In the genomic region with DNA sequence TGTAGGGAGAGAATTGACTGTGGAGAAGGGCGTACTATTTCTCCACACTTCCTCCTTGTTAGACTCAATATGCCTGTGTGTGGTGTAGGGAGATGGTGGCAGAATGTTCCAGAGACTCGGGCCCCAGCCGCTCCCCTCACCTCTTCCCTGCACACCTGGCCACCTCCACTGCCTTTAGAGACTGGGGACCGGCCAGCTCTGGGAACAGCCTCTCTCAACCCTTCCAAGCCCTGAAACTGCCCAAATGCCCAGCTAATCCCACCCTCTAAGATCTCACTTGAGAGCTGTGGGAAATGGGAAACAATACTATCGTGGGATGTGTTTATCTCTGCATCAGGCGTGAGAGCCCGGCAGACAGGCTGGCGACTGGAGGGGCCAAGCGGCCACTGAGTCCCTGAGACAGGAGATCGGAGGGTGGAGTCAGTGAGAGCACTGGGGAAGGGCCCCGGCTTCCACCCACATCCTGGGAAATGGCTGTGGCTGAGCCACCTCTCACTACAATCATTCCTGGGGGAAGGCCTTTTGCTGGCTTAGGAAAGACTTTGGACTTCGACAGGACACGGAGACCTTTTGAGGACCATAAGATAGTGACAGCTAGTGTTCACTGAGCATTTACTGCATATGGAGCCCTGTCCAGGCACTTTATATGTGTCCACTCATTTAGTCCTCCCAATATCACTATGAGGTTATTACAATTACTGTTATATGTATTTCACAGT, we compare ENCODE assay signal across 20 cellular contexts. TPM values are rescaled to one million over a fixed set of nuclear protein-coding genes. Genes with fewer than 3 reads are reported as not detected.
DNase-seq lines count a peak whose midpoint lies in the region; ATAC-seq and TF ChIP-seq lines count a peak whose summit lies in the region.
"Had no signal": no experiment of that assay in that cellular context is flagged by ENCODE, and none has a peak within 500 bp of the region (broad histone marks: within the 10 kb centered on the region; RNA-seq: fewer than 3 reads in every experiment).

No MANE protein-coding gene starts in this region.

- H3K9me3 Mint-ChIP-seq in nephron = no peaks in the 10 kb centered on the region
- H3K9me3 Mint-ChIP-seq: activated CD4-positive, alpha-beta T cell treated with anti-CD3 and anti-CD28 coated beads, Interleukin-2, amount 10 ng/mL, durations not matched to agents 24 days and 14 days; activated naive CD4-positive, alpha-beta T cell treated with anti-CD3 and anti-CD28 coated beads, Interleukin-2, amount 10 ng/mL, durations not matched to agents 7 days and 5 days; immature natural killer cell; stimulated activated memory B cell treated with anti-CD40 and anti-IgM and Interleukin-4, amounts not matched to agents 10 μg/mL and 1 μg/mL and 100 μg/mL, for 72 hours; T-helper 2 cell treated with Interferon-gamma antibody and Interleukin-4, amounts not matched to agents 5 μg/mL and 100 μg/mL, for 36 hours had no signal

- H3K4me3 Mint-ChIP-seq in nephron = no peak overlapping the region
- no peak overlapping the region for H3K4me3 Mint-ChIP-seq in T-helper 17 cell
- H3K4me3 Mint-ChIP-seq: activated CD4-positive, alpha-beta T cell treated with anti-CD3 and anti-CD28 coated beads, Interleukin-2, amount 10 ng/mL, durations not matched to agents 24 days and 14 days; activated naive CD4-positive, alpha-beta T cell treated with anti-CD3 and anti-CD28 coated beads, Interleukin-2, amount 10 ng/mL, durations not matched to agents 7 days and 5 days; immature natural killer cell; stimulated activated memory B cell treated with anti-CD40 and anti-IgM and Interleukin-4, amounts not matched to agents 10 μg/mL and 1 μg/mL and 100 μg/mL, for 72 hours; T-helper 2 cell treated with Interferon-gamma antibody and Interleukin-4, amounts not matched to agents 5 μg/mL and 100 μg/mL, for 36 hours had no signal

- no peaks in the 10 kb centered on the region for H3K36me3 Mint-ChIP-seq in nephron (ENCODE audit: low read depth)
- H3K36me3 Mint-ChIP-seq in T-helper 17 cell (ENCODE audit: low read depth) = no peaks in the 10 kb centered on the region
- H3K36me3 Mint-ChIP-seq: activated naive CD4-positive, alpha-beta T cell treated with anti-CD3 and anti-CD28 coated beads, Interleukin-2, amount 10 ng/mL, durations not matched to agents 7 days and 5 days; immature natural killer cell; stimulated activated memory B cell treated with anti-CD40 and anti-IgM and Interleukin-4, amounts not matched to agents 10 μg/mL and 1 μg/mL and 100 μg/mL, for 72 hours had no signal

- H3K36me3 ChIP-seq in Panc1 (ENCODE audit: control insufficient read depth, insufficient read depth, low read length) (no peaks in the 10 kb centered on the region), heart right ventricle (no peaks in the 10 kb centered on the region), thyroid gland (no peaks in the 10 kb centered on the region), suprapubic skin (no peaks in the 10 kb centered on the region)

- DNase-seq in Panc1 (ENCODE audit: low read depth, low spot score) (no peak), heart right ventricle (peak in 1 of 2 donors; percentile 50), thyroid gland (no peak), T-helper 17 cell (no peak), NCI-H187 (lab: John Stamatoyannopoulos, UW) (no peak), suprapubic skin (ENCODE audit: low spot score in 2 of 2) (no peak)
- DNase-seq: activated CD4-positive, alpha-beta T cell treated with anti-CD3 and anti-CD28 coated beads, Interleukin-2, amount 10 ng/mL, durations not matched to agents 24 days and 14 days; activated naive CD4-positive, alpha-beta T cell treated with anti-CD3 and anti-CD28 coated beads, Interleukin-2, amount 10 ng/mL, durations not matched to agents 7 days and 5 days; anterior cingulate cortex; DND-41; immature natural killer cell; NCI-H1694 treated with DMSO at 0.1 percent for 48 hours; NCI-H526 treated with DMSO at 0.1 percent for 48 hours; stimulated activated CD4-positive, alpha-beta T cell treated with anti-CD3 and anti-CD28 coated beads, Interleukin-2, amount 100 ng/mL, for 48 hours had no signal

- TF ChIP-seq POLR2A in thyroid gland (IDR thresholded peaks at IDR 0.05) (no peak), suprapubic skin (IDR thresholded peaks at IDR 0.05) (no peak)

- ATAC-seq in Panc1 = 0 out of 2 replicates have a peak, but pooled peaks have one; percentile 23
- ATAC-seq in heart right ventricle = peak; percentile 11 to 64 (median 54)
- ATAC-seq in T-helper 17 cell = no peak
- ATAC-seq in GM19023 (IDR thresholded peaks at IDR 0.05; ENCODE audit: unreplicated experiment) = no peak
- ATAC-seq: stimulated activated memory B cell treated with anti-CD40 and anti-IgM and Interleukin-4, amounts not matched to agents 10 μg/mL and 1 μg/mL and 100 μg/mL, for 72 hours had no signal

- no peak overlapping the region for H3K27ac ChIP-seq in Panc1 (ENCODE audit: low read length)
- peak overlapping the region; percentile 31 to 92 (median 82) for H3K27ac ChIP-seq in heart right ventricle
- peak overlapping the region in 2 of 3 donors; percentile 18 to 25 for H3K27ac ChIP-seq in thyroid gland
- no peak overlapping the region for H3K27ac ChIP-seq in suprapubic skin
- H3K27ac ChIP-seq: testis, VCaP had no signal

- TF ChIP-seq CTCF in Panc1 (IDR thresholded peaks at IDR 0.05) = no peak
- no peak for TF ChIP-seq CTCF in heart right ventricle (IDR thresholded peaks at IDR 0.05)
- TF ChIP-seq CTCF in nephron (IDR thresholded peaks at IDR 0.05; ENCODE audit: unreplicated experiment in 3 of 3) = no peak
- TF ChIP-seq CTCF in thyroid gland (IDR thresholded peaks at IDR 0.05) = no peak
- no peak for TF ChIP-seq CTCF in suprapubic skin (IDR thresholded peaks at IDR 0.05)

- no peaks in the 10 kb centered on the region for H3K9me3 ChIP-seq in Panc1 (ENCODE audit: control insufficient read depth, insufficient read depth, low read depth, low read length)
- no peaks in the 10 kb centered on the region for H3K9me3 ChIP-seq in heart right ventricle
- H3K9me3 ChIP-seq in thyroid gland = no peaks in the 10 kb centered on the region
- H3K9me3 ChIP-seq in T-helper 17 cell (ENCODE audit: control insufficient read depth, low read length, poor library complexity, severe bottlenecking) = no peaks in the 10 kb centered on the region
- no peaks in the 10 kb centered on the region for H3K9me3 ChIP-seq in suprapubic skin
- H3K9me3 ChIP-seq: testis had no signal

- no peaks in the 10 kb centered on the region for H3K27me3 ChIP-seq in Panc1 (ENCODE audit: control insufficient read depth, insufficient read depth, low read length)
- H3K27me3 ChIP-seq in heart right ventricle = no peaks in the 10 kb centered on the region
- H3K27me3 ChIP-seq in thyroid gland = no peaks in the 10 kb centered on the region
- no peaks in the 10 kb centered on the region for H3K27me3 ChIP-seq in suprapubic skin
- H3K27me3 ChIP-seq: testis had no signal

- in situ Hi-C loops in Panc1 (cut with HindIII; ENCODE audit: low pct_unique_long_range_greater_than_20kb, low sequenced_read_pairs) = no loop called here

- H3K4me1 ChIP-seq in Panc1 (ENCODE audit: control insufficient read depth, insufficient read depth, low read length) (no peaks in the 10 kb centered on the region), heart right ventricle (peaks cover 4 to 55% (median 42%) of the 10 kb centered on the region in 9 donors), thyroid gland (peaks cover 0 to 21% of the 10 kb centered on the region in 2 donors), suprapubic skin (peaks cover 23% of the 10 kb centered on the region)
- H3K4me1 ChIP-seq: testis had no signal

- H3K4me3 ChIP-seq in Panc1 (ENCODE audit: low read depth in 2 of 2, low read length in 2 of 2) = no peak overlapping the region
- no peak overlapping the region for H3K4me3 ChIP-seq in heart right ventricle
- H3K4me3 ChIP-seq in thyroid gland (replicated peaks in 1 of 3) = no peak overlapping the region
- H3K4me3 ChIP-seq in suprapubic skin = no peak overlapping the region
- H3K4me3 ChIP-seq: testis had no signal

- POLR2A ChIA-PET in Panc1 (lab: Charles Lee) = no interaction called here

- CTCF ChIA-PET in Panc1 (lab: Charles Lee) = no interaction called here

- 61 to 68% methylated on average over 13 of the region's 13 CpGs for WGBS in heart right ventricle, 2 donors
- 79 to 87% methylated on average over 13 of the region's 13 CpGs for WGBS in thyroid gland, 2 donors
- 83% methylated on average over 13 of the region's 13 CpGs for WGBS in suprapubic skin

- no peaks in the 10 kb centered on the region for H3K27me3 Mint-ChIP-seq in nephron (ENCODE audit: low read depth)
- peaks cover 25% of the 10 kb centered on the region for H3K27me3 Mint-ChIP-seq in T-helper 17 cell
- H3K27me3 Mint-ChIP-seq: stimulated activated memory B cell treated with anti-CD40 and anti-IgM and Interleukin-4, amounts not matched to agents 10 μg/mL and 1 μg/mL and 100 μg/mL, for 72 hours had no signal

- TF ChIP-seq EP300 in suprapubic skin (IDR thresholded peaks at IDR 0.05) = no peak

- peaks cover 78% of the 10 kb centered on the region for H3K4me1 Mint-ChIP-seq in nephron
- peaks cover 5% of the 10 kb centered on the region for H3K4me1 Mint-ChIP-seq in T-helper 17 cell
- H3K4me1 Mint-ChIP-seq: immature natural killer cell had no signal

- intact Hi-C loops in Panc1 (cut with micrococcal nuclease; ENCODE audit: unreplicated experiment) = no loop called here
- intact Hi-C loops in heart right ventricle (cut with DNase I) = loop anchor here in 3 of 10 donors (5.0 kb wide), 3 partner anchors 36 to 54 kb away; a partner anchor contains a TSS
- intact Hi-C loops in thyroid gland (cut with DNase I) = loop anchor here (2.0 kb wide), 1 partner anchor 360 kb away; no protein-coding TSS in a partner anchor

- no TSS peak for BruUV-seq in Panc1 (replicated peaks; lab: Mats Ljungman, UMichigan)

- peak overlapping the region; percentile 46 to 96 (median 66) for H3K27ac Mint-ChIP-seq in nephron
- no peak overlapping the region for H3K27ac Mint-ChIP-seq in T-helper 17 cell
- H3K27ac Mint-ChIP-seq: activated CD4-positive, alpha-beta T cell treated with anti-CD3 and anti-CD28 coated beads, Interleukin-2, amount 10 ng/mL, durations not matched to agents 24 days and 14 days; activated naive CD4-positive, alpha-beta T cell treated with anti-CD3 and anti-CD28 coated beads, Interleukin-2, amount 10 ng/mL, durations not matched to agents 7 days and 5 days; immature natural killer cell; stimulated activated memory B cell treated with anti-CD40 and anti-IgM and Interleukin-4, amounts not matched to agents 10 μg/mL and 1 μg/mL and 100 μg/mL, for 72 hours; T-helper 2 cell treated with Interferon-gamma antibody and Interleukin-4, amounts not matched to agents 5 μg/mL and 100 μg/mL, for 36 hours had no signal

RNA-seq across cellular contexts. Expression of a gene that starts 31.0 kb away (rescaled TPM):
- total RNA-seq in Panc1 (2021; ENCODE audit: unreplicated experiment) (45.8 TPM), heart right ventricle (10 to 100 TPM; 36.0 to 52.9 (median 40.6) TPM), thyroid gland (10 to 100 TPM; 26.3 to 61.1 (median 45.1) TPM), T-helper 17 cell (10 to 100 TPM; 24.2 to 29.8 TPM), suprapubic skin (10 to 100 TPM; 43.6 to 59.0 (median 48.6) TPM)
- 57.5 TPM for polyA plus RNA-seq in Panc1 (2012; ENCODE audit: insufficient read length)
- polyA plus RNA-seq in heart right ventricle = 100 to 1,000 TPM in 1 of 2 donors, 10 to 100 TPM in 1; 30.4 to 103 TPM

RNA-seq across cellular contexts. Expression of a gene that starts 51.5 kb away (rescaled TPM):
- 98.7 TPM for total RNA-seq in Panc1 (2021; ENCODE audit: unreplicated experiment)
- 118 TPM for polyA plus RNA-seq in Panc1 (2012; ENCODE audit: insufficient read length)
- 100 to 1,000 TPM; 163 to 456 (median 216) TPM for total RNA-seq in heart right ventricle
- 100 to 1,000 TPM; 133 to 396 TPM for polyA plus RNA-seq in heart right ventricle
- 1,000 to 10,000 TPM in 1 of 4 donors, 100 to 1,000 TPM in 3; 510 to 1,437 (median 630) TPM for total RNA-seq in thyroid gland
- total RNA-seq in T-helper 17 cell = 1 to 10 TPM; 5.6 to 6.3 TPM
- total RNA-seq in suprapubic skin = 100 to 1,000 TPM in 1 of 4 donors, 10 to 100 TPM in 3; 25.4 to 147 (median 43.6) TPM

Comparison
In these comparisons a context has a peak if more than half of its experiments do, and no peak if none do; other contexts are left out.
1. ATAC-seq: peak in Panc1 (single experiment) and heart right ventricle (8 of 8); none in T-helper 17 cell (single experiment) and GM19023 (single experiment).
2. H3K27ac ChIP-seq: peak in heart right ventricle (10 of 10) and thyroid gland (2 of 3); none in Panc1 (single experiment) and suprapubic skin (single experiment).